ENCODE assay signal across 7 cellular contexts in the genomic region with DNA sequence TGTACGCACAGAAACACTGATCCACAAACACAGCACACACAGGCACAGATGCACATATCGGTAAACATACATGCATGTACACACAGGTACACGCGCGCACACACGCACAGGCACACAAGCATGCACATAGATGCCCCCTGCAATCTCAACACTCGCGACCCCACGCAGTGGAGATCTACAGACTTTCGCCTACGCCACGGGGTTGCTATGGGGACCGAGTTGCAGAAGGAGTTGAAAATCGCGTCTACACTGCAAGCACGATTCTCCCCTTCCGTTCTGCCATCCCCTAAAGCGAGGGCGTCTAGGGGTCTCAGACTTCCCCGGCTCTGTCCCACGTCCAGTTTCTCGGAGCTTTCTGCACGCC. TPM values are rescaled to one million over a fixed set of nuclear protein-coding genes. Genes with fewer than 3 reads are reported as not detected.
DNase-seq lines count a peak whose midpoint lies in the region; ATAC-seq lines count a peak whose summit lies in the region.

No MANE protein-coding gene starts in this region.

- H3K4me1 Mint-ChIP-seq in activated naive CD8-positive, alpha-beta T cell treated with anti-CD3 and anti-CD28 coated beads, Interleukin-2, amount 50 U/mL, for 24 hours, result peaks cover 9% of the 10 kb centered on the region
- peaks cover 28% of the 10 kb centered on the region for H3K4me1 Mint-ChIP-seq in stimulated activated effector memory CD8-positive, alpha-beta T cell treated with anti-CD3 and anti-CD28 coated beads, Interleukin-12 subunit alpha, Interleukin-12 subunit beta, amount 100 ng/mL, for 72 hours

- peaks cover 25% of the 10 kb centered on the region for H3K27me3 Mint-ChIP-seq in activated naive CD8-positive, alpha-beta T cell treated with anti-CD3 and anti-CD28 coated beads, Interleukin-2, amount 50 U/mL, for 24 hours

- H3K27ac ChIP-seq in HUES64 (ENCODE audit: low read depth, low read length), result no peak overlapping the region

- H3K27ac Mint-ChIP-seq in activated naive CD8-positive, alpha-beta T cell treated with anti-CD3 and anti-CD28 coated beads, Interleukin-2, amount 50 U/mL, for 24 hours, result no peak overlapping the region
- peak overlapping the region; percentile 37 for H3K27ac Mint-ChIP-seq in stimulated activated effector memory CD8-positive, alpha-beta T cell treated with anti-CD3 and anti-CD28 coated beads, Interleukin-12 subunit alpha, Interleukin-12 subunit beta, amount 100 ng/mL, for 72 hours

- H3K36me3 ChIP-seq in HUES64 (ENCODE audit: insufficient read depth, low read length), result no peaks in the 10 kb centered on the region

- H3K9ac ChIP-seq in HUES64 (ENCODE audit: low read depth, low read length), result peak overlapping the region; percentile 40

- peak overlapping the region; percentile 59 for H3K4me3 Mint-ChIP-seq in activated naive CD8-positive, alpha-beta T cell treated with anti-CD3 and anti-CD28 coated beads, Interleukin-2, amount 50 U/mL, for 24 hours
- H3K4me3 Mint-ChIP-seq in stimulated activated effector memory CD8-positive, alpha-beta T cell treated with anti-CD3 and anti-CD28 coated beads, Interleukin-12 subunit alpha, Interleukin-12 subunit beta, amount 100 ng/mL, for 72 hours, result peak overlapping the region; percentile 70

- H3K27me3 ChIP-seq in HUES64 (ENCODE audit: insufficient read depth, low read length), result peaks cover 59% of the 10 kb centered on the region

- peak; percentile 23 for DNase-seq in activated naive CD8-positive, alpha-beta T cell treated with anti-CD3 and anti-CD28 coated beads, Interleukin-2, amount 50 U/mL, for 24 hours
- DNase-seq in stimulated activated effector memory CD8-positive, alpha-beta T cell treated with anti-CD3 and anti-CD28 coated beads, Interleukin-12 subunit alpha, Interleukin-12 subunit beta, amount 100 ng/mL, for 72 hours (ENCODE audit: low spot score in 2 of 2), result no peak
- no peak for DNase-seq in ecto neural progenitor cell (ENCODE audit: low spot score)
- DNase-seq in NCI-H1105 treated with DMSO at 0.1 percent for 48 hours (lab: John Stamatoyannopoulos, UW), result no peak
- no peak for DNase-seq in NCI-H526 (lab: John Stamatoyannopoulos, UW)

- ATAC-seq in activated naive CD8-positive, alpha-beta T cell treated with anti-CD3 and anti-CD28 coated beads, Interleukin-2, amount 50 U/mL, for 24 hours, result peak; percentile 11
- ATAC-seq in stimulated activated effector memory CD8-positive, alpha-beta T cell treated with anti-CD3 and anti-CD28 coated beads, Interleukin-12 subunit alpha, Interleukin-12 subunit beta, amount 100 ng/mL, for 72 hours, result peak; percentile 8

- H3K4me3 ChIP-seq in HUES64 (ENCODE audit: low read length) (peak overlapping the region; percentile 63), iPS-18c (ENCODE audit: insufficient read depth, low read depth, low read length) (peak overlapping the region; percentile 61)

- H3K9me3 ChIP-seq in HUES64 (ENCODE audit: insufficient read depth, low read depth, low read length), result no peaks in the 10 kb centered on the region
- H3K9me3 ChIP-seq in iPS-18c (ENCODE audit: control insufficient read depth, insufficient read depth, low read length), result peaks cover 4% of the 10 kb centered on the region

- no peaks in the 10 kb centered on the region for H3K36me3 Mint-ChIP-seq in activated naive CD8-positive, alpha-beta T cell treated with anti-CD3 and anti-CD28 coated beads, Interleukin-2, amount 50 U/mL, for 24 hours (ENCODE audit: low read depth)
- H3K36me3 Mint-ChIP-seq in stimulated activated effector memory CD8-positive, alpha-beta T cell treated with anti-CD3 and anti-CD28 coated beads, Interleukin-12 subunit alpha, Interleukin-12 subunit beta, amount 100 ng/mL, for 72 hours, result no peaks in the 10 kb centered on the region

- H3K4me1 ChIP-seq in HUES64 (ENCODE audit: insufficient read depth, low read length), result peaks cover 10% of the 10 kb centered on the region; the same call in 1 of the 2 replicates

- 24% methylated on average over 23 of the region's 23 CpGs for WGBS in HUES64

- H3K9me3 Mint-ChIP-seq in activated naive CD8-positive, alpha-beta T cell treated with anti-CD3 and anti-CD28 coated beads, Interleukin-2, amount 50 U/mL, for 24 hours, result no peaks in the 10 kb centered on the region
- H3K9me3 Mint-ChIP-seq in stimulated activated effector memory CD8-positive, alpha-beta T cell treated with anti-CD3 and anti-CD28 coated beads, Interleukin-12 subunit alpha, Interleukin-12 subunit beta, amount 100 ng/mL, for 72 hours, result no peaks in the 10 kb centered on the region

RNA-seq across cellular contexts. Expression of a gene that starts 0.8 kb away (rescaled TPM):
- 1.7 TPM for polyA plus RNA-seq in HUES64 (2013, experiment 1 of 2)
- 2.1 TPM for polyA plus RNA-seq in HUES64 (2013, experiment 2 of 2)

RNA-seq across cellular contexts. Expression of a gene that starts 9.2 kb away (rescaled TPM):
- polyA plus RNA-seq in HUES64 (2013, experiment 1 of 2), result 19.2 TPM
- 17.4 TPM for polyA plus RNA-seq in HUES64 (2013, experiment 2 of 2)
